ENCODE assay signal across 1 cellular context in the genomic region with DNA sequence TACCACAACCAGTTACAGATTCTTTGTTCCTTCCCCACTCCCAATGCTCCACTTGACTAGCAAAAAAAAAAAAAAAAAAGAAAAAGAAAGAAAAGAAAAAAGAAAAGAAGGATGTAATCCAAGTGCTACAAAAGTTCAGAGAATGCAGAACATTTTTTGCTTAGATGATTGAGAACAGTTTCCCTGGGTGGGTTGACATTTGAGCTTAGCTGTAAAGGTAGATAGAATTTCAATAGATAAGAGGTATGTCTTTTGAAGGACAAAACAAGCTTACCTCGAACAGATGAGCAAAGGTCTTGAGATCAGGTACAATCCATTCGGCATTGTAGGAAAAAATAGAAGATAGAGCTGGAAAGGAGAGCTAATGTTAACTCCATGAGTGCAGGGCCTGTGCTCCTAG.
TF ChIP-seq lines count a peak whose summit lies in the region.

No MANE protein-coding gene starts in this region.

TF ChIP-seq in H1, 55 proteins besides CTCF, POLR2A, EP300 and RAD21 (continued from another document):
- TF ChIP-seq CHD7 (IDR thresholded peaks at IDR 0.05; ENCODE audit: insufficient replicate concordance, low read length) (no peak), SIRT6 (IDR thresholded peaks at IDR 0.05; ENCODE audit: low read length) (no peak), POU5F1 (IDR thresholded peaks at IDR 0.05; ENCODE audit: low read depth, low read length) (no peak), USF2 (IDR thresholded peaks at IDR 0.05; ENCODE audit: low read length) (no peak)
